ENCODE assay signal across 1 cellular context in the genomic region with DNA sequence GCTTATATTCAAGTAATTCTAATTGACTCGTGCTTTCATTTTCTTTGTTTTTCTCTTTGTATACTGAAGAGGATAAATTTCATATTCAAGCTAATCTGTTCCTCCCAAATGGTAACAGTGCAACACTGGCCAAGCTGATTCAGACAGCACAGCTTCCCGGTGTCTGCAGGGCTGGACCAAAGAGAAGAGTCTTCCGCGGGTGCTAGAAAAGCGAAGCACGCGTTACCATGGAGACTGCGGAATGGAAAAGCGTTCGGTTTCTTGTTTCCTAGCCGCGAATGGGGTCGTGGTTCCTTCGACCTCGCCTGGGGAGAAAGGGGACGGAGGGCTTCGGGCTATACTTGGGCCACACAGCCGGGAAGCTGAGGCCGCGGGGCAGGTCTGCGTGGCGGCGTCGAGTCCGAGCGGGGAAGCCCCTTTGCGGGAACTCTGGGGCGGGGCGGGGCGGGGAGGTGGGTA.
TF ChIP-seq lines count a peak whose summit lies in the region.

No MANE protein-coding gene starts in this region.

TF ChIP-seq in GM23338, 12 proteins besides CTCF, POLR2A, EP300 and RAD21 (continued from another document):
- TF ChIP-seq, protein P1, sequence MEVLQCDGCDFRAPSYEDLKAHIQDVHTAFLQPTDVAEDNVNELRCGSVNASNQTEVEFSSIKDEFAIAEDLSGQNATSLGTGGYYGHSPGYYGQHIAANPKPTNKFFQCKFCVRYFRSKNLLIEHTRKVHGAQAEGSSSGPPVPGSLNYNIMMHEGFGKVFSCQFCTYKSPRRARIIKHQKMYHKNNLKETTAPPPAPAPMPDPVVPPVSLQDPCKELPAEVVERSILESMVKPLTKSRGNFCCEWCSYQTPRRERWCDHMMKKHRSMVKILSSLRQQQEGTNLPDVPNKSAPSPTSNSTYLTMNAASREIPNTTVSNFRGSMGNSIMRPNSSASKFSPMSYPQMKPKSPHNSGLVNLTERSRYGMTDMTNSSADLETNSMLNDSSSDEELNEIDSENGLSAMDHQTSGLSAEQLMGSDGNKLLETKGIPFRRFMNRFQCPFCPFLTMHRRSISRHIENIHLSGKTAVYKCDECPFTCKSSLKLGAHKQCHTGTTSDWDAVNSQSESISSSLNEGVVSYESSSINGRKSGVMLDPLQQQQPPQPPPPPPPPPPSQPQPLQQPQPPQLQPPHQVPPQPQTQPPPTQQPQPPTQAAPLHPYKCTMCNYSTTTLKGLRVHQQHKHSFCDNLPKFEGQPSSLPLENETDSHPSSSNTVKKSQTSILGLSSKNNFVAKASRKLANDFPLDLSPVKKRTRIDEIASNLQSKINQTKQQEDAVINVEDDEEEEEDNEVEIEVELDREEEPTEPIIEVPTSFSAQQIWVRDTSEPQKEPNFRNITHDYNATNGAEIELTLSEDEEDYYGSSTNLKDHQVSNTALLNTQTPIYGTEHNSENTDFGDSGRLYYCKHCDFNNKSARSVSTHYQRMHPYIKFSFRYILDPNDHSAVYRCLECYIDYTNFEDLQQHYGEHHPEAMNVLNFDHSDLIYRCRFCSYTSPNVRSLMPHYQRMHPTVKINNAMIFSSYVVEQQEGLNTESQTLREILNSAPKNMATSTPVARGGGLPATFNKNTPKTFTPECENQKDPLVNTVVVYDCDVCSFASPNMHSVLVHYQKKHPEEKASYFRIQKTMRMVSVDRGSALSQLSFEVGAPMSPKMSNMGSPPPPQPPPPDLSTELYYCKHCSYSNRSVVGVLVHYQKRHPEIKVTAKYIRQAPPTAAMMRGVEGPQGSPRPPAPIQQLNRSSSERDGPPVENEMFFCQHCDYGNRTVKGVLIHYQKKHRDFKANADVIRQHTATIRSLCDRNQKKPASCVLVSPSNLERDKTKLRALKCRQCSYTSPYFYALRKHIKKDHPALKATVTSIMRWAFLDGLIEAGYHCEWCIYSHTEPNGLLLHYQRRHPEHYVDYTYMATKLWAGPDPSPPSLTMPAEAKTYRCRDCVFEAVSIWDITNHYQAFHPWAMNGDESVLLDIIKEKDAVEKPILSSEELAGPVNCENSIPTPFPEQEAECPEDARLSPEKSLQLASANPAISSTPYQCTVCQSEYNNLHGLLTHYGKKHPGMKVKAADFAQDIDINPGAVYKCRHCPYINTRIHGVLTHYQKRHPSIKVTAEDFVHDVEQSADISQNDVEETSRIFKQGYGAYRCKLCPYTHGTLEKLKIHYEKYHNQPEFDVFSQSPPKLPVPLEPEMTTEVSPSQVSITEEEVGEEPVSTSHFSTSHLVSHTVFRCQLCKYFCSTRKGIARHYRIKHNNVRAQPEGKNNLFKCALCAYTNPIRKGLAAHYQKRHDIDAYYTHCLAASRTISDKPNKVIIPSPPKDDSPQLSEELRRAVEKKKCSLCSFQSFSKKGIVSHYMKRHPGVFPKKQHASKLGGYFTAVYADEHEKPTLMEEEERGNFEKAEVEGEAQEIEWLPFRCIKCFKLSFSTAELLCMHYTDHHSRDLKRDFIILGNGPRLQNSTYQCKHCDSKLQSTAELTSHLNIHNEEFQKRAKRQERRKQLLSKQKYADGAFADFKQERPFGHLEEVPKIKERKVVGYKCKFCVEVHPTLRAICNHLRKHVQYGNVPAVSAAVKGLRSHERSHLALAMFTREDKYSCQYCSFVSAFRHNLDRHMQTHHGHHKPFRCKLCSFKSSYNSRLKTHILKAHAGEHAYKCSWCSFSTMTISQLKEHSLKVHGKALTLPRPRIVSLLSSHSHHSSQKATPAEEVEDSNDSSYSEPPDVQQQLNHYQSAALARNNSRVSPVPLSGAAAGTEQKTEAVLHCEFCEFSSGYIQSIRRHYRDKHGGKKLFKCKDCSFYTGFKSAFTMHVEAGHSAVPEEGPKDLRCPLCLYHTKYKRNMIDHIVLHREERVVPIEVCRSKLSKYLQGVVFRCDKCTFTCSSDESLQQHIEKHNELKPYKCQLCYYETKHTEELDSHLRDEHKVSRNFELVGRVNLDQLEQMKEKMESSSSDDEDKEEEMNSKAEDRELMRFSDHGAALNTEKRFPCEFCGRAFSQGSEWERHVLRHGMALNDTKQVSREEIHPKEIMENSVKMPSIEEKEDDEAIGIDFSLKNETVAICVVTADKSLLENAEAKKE (CRISPR knock-in tag; IDR thresholded peaks at IDR 0.05) = no peak
- TF ChIP-seq NANOG (IDR thresholded peaks at IDR 0.05; ENCODE audit: borderline replicate concordance) = no peak
- TF ChIP-seq, protein P2, sequence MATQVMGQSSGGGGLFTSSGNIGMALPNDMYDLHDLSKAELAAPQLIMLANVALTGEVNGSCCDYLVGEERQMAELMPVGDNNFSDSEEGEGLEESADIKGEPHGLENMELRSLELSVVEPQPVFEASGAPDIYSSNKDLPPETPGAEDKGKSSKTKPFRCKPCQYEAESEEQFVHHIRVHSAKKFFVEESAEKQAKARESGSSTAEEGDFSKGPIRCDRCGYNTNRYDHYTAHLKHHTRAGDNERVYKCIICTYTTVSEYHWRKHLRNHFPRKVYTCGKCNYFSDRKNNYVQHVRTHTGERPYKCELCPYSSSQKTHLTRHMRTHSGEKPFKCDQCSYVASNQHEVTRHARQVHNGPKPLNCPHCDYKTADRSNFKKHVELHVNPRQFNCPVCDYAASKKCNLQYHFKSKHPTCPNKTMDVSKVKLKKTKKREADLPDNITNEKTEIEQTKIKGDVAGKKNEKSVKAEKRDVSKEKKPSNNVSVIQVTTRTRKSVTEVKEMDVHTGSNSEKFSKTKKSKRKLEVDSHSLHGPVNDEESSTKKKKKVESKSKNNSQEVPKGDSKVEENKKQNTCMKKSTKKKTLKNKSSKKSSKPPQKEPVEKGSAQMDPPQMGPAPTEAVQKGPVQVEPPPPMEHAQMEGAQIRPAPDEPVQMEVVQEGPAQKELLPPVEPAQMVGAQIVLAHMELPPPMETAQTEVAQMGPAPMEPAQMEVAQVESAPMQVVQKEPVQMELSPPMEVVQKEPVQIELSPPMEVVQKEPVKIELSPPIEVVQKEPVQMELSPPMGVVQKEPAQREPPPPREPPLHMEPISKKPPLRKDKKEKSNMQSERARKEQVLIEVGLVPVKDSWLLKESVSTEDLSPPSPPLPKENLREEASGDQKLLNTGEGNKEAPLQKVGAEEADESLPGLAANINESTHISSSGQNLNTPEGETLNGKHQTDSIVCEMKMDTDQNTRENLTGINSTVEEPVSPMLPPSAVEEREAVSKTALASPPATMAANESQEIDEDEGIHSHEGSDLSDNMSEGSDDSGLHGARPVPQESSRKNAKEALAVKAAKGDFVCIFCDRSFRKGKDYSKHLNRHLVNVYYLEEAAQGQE (IDR thresholded peaks at IDR 0.05; ENCODE audit: unreplicated experiment) = no peak
- no peak for TF ChIP-seq EZH2 (IDR thresholded peaks at IDR 0.05; ENCODE audit: low read depth, unreplicated experiment)
- TF ChIP-seq, protein P3, sequence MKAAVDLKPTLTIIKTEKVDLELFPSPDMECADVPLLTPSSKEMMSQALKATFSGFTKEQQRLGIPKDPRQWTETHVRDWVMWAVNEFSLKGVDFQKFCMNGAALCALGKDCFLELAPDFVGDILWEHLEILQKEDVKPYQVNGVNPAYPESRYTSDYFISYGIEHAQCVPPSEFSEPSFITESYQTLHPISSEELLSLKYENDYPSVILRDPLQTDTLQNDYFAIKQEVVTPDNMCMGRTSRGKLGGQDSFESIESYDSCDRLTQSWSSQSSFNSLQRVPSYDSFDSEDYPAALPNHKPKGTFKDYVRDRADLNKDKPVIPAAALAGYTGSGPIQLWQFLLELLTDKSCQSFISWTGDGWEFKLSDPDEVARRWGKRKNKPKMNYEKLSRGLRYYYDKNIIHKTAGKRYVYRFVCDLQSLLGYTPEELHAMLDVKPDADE (IDR thresholded peaks at IDR 0.05) = no peak
- TF ChIP-seq EZH2phosphoT487 (IDR thresholded peaks at IDR 0.05; ENCODE audit: unreplicated experiment) = no peak
- TF ChIP-seq ZNF331 (CRISPR knock-in tag; IDR thresholded peaks at IDR 0.05; ENCODE audit: low read depth) = no peak
- no peak for TF ChIP-seq ZNF114 (CRISPR knock-in tag; IDR thresholded peaks at IDR 0.05)
- no peak for TF ChIP-seq POLR2AphosphoS5 (IDR thresholded peaks at IDR 0.05; ENCODE audit: low read depth)
- TF ChIP-seq CREB1 (CRISPR knock-in tag; IDR thresholded peaks at IDR 0.05; ENCODE audit: low read depth) = no peak
- TF ChIP-seq JUNB (IDR thresholded peaks at IDR 0.05; ENCODE audit: unreplicated experiment) = no peak
